8 cellular contexts compared by ENCODE assay signal in the genomic region with DNA sequence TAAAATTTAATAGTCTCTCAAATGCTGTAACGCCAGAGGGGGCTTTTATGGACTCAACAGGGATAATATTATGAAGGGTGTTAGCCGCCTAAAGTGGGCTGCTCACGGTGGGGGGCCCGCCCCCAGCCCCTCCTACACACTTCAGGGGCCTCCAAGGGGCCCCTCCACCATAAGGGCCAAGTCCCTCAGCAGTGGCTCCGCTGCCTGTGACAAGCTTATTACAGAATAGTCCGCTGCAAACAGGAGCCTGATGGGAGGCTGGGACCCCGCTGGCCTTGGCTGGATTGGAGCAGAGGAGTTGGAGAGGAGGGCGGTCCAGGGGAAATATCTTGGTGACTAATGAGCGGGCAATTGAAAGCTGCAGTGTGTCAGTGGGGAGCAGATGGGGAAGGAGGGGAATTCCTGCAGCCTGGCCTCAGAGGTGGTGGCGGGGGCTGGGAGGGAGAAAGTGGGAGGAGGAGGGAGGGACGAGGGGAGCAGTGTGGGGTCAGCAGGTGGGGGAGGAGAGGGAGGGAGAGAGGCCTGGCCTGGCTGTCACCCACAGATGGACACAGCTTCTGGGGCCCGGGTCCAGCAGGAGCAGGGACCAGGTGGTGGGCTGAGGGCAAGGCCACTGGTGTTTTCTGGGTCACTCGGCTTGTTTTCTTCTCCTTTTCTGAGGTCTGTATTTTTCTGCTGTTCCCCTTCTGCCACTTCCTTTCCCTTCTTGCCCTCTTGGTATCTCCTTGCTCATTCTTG. TPM values are rescaled to one million over a fixed set of nuclear protein-coding genes. Genes with fewer than 3 reads are reported as not detected.
A peak's percentile ranks its signal among the peaks of the same experiment; 100 is the strongest.
DNase-seq lines count a peak whose midpoint lies in the region; ATAC-seq and TF ChIP-seq lines count a peak whose summit lies in the region.

No MANE protein-coding gene starts in this region.

- no peak overlapping the region for H3K9ac ChIP-seq in BLaER1

- no peaks in the 10 kb centered on the region for H3K27me3 Mint-ChIP-seq in mesothelial cell of epicardium (ENCODE audit: low read depth)

- peak overlapping the region; percentile 36 for H3K4me3 Mint-ChIP-seq in mesothelial cell of epicardium

- no peaks in the 10 kb centered on the region for H3K27me3 ChIP-seq in BLaER1

- peak; percentile 59 for ATAC-seq in HG02571 (IDR thresholded peaks at IDR 0.05; ENCODE audit: unreplicated experiment)
- ATAC-seq in HG03280 (IDR thresholded peaks at IDR 0.05; ENCODE audit: unreplicated experiment), result no peak
- no peak for ATAC-seq in GM18505 (IDR thresholded peaks at IDR 0.05; ENCODE audit: unreplicated experiment)

- peak; percentile 84 for DNase-seq in amniotic epithelial cell (ENCODE audit: low read depth)
- no peak for DNase-seq in mesothelial cell of epicardium (ENCODE audit: low spot score in 2 of 2, unreplicated experiment in 2 of 2)
- DNase-seq in stimulated activated naive CD4-positive, alpha-beta T cell treated with Interleukin-2 at 50 U/mL for 16 hours (lab: John Stamatoyannopoulos, UW), result no peak
- DNase-seq in globus pallidus (ENCODE audit: low spot score), result no peak

- no peaks in the 10 kb centered on the region for H3K36me3 ChIP-seq in BLaER1

- 0 out of 2 replicates have a peak overlapping the region, but pooled peaks have one; percentile 17 for H3K4me2 ChIP-seq in BLaER1

- no peak for TF ChIP-seq POLR2A in GM18505 (IDR thresholded peaks at IDR 0.05; ENCODE audit: borderline replicate concordance, extremely low read depth, insufficient read depth, insufficient read length)

- H3K4me3 ChIP-seq in BLaER1, result no peak overlapping the region

- H3K9me3 Mint-ChIP-seq in mesothelial cell of epicardium, result no peaks in the 10 kb centered on the region

- TF ChIP-seq CTCF in mesothelial cell of epicardium (IDR thresholded peaks at IDR 0.05; ENCODE audit: unreplicated experiment), result no peak

- no peaks in the 10 kb centered on the region for H4K20me1 ChIP-seq in BLaER1

- H3K27ac ChIP-seq in BLaER1, result no peak overlapping the region

- peaks cover 66% of the 10 kb centered on the region for H3K4me1 Mint-ChIP-seq in mesothelial cell of epicardium

- H3K36me3 Mint-ChIP-seq in mesothelial cell of epicardium, result no peaks in the 10 kb centered on the region

- H3K4me1 ChIP-seq in BLaER1, result peaks cover 21% of the 10 kb centered on the region

- no peaks in the 10 kb centered on the region for H3K9me3 ChIP-seq in BLaER1

- H3K27ac Mint-ChIP-seq in mesothelial cell of epicardium, result peak overlapping the region; percentile 90

RNA-seq across cellular contexts. Expression of gene FOXP4, which starts 57.6 kb away (rescaled TPM):
- total RNA-seq in mesothelial cell of epicardium, result 85.1 to 91.0 TPM (median 87.9 TPM) in 3 replicates
